In the genomic region with DNA sequence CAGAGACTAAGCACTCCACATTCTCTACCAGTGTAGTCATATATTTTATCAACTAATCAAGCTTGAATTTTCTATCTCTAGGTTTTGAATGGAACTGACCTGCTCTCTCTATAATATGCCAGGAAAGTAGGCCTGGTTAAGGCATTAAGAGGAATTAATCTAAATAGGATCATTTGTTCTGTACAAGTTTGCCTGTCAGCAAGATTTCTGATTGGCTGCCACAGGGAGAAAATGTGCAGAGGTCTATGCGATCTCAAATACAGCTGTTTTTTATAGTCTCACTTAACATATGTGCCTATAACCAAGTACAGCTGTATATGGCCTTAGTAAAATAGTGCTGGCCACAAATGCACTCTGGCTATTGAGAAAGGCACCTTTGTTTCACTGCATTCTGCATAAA, we compare ENCODE assay signal across 14 cellular contexts.
DNase-seq lines count a peak whose midpoint lies in the region; ATAC-seq and TF ChIP-seq lines count a peak whose summit lies in the region.
"Had no signal": no experiment of that assay in that cellular context is flagged by ENCODE, and none has a peak within 500 bp of the region (broad histone marks: within the 10 kb centered on the region; RNA-seq: fewer than 3 reads in every experiment).

No MANE protein-coding gene starts in this region.

- no peaks in the 10 kb centered on the region for H3K36me3 ChIP-seq in BE2C
- H3K36me3 ChIP-seq in trophoblast cell (ENCODE audit: control insufficient read depth in 1 of 2, insufficient read depth in 2 of 2, low read length in 2 of 2), result no peaks in the 10 kb centered on the region
- H3K36me3 ChIP-seq in brain microvascular endothelial cell (replicated peaks), result no peaks in the 10 kb centered on the region
- peaks cover 0 to 71% (median 0%) of the 10 kb centered on the region in 3 donors for H3K36me3 ChIP-seq in esophagus squamous epithelium

- no peak overlapping the region for H2AK5ac ChIP-seq in trophoblast cell (ENCODE audit: low read length)

- in situ Hi-C loops in brain microvascular endothelial cell (cut with HindIII; ENCODE audit: low pct_ligation_motif_present, low sequenced_read_pairs), result no loop called here
- in situ Hi-C loops in ACHN (cut with HindIII; ENCODE audit: low pct_ligation_motif_present, low pct_unique_long_range_greater_than_20kb, low sequenced_read_pairs), result no loop called here

- no peak overlapping the region for H2BK12ac ChIP-seq in trophoblast cell (ENCODE audit: low read length)

- no peak overlapping the region for H4K12ac ChIP-seq in trophoblast cell (ENCODE audit: low read depth, low read length)

- H3K4ac ChIP-seq in trophoblast cell (ENCODE audit: low read depth, low read length), result no peak overlapping the region

- no peak overlapping the region for H3K14ac ChIP-seq in trophoblast cell (ENCODE audit: low read length)

- H3K18ac ChIP-seq in trophoblast cell (ENCODE audit: low read length), result no peak overlapping the region

- H2BK5ac ChIP-seq in trophoblast cell (ENCODE audit: low read depth, low read length, poor library complexity), result no peak overlapping the region

- H4K8ac ChIP-seq in trophoblast cell (ENCODE audit: low read depth, low read length), result no peak overlapping the region

- WGBS in trophoblast cell (ENCODE audit: extremely low coverage, insufficient coverage, insufficient read length), result no CpG with 5 or more reads among the region's 1 CpG
- WGBS in esophagus squamous epithelium, 2 donors, result 93 to 100% methylated on average over 1 of the region's 1 CpG

- H3K9ac ChIP-seq in trophoblast cell (ENCODE audit: low read length), result no peak overlapping the region

- H3K4me3 ChIP-seq in BE2C (ENCODE audit: low read depth, low read length) (no peak overlapping the region), trophoblast cell (ENCODE audit: low read depth, low read length) (no peak overlapping the region), brain microvascular endothelial cell (ENCODE audit: low read depth, low read length) (no peak overlapping the region), esophagus squamous epithelium (no peak overlapping the region)
- H3K4me3 ChIP-seq: GM23338 had no signal

- intact Hi-C loops in esophagus squamous epithelium (cut with DNase I), result no loop called here

- H3K4me2 ChIP-seq in trophoblast cell (ENCODE audit: low read length), result no peak overlapping the region
- H3K4me2 ChIP-seq: GM23338 had no signal

- H2AFZ ChIP-seq in trophoblast cell (ENCODE audit: insufficient read depth, low read length, poor library complexity), result no peak overlapping the region
- H2AFZ ChIP-seq: GM23338 had no signal

- H3K4me1 ChIP-seq in BE2C (peaks cover 13% of the 10 kb centered on the region), trophoblast cell (ENCODE audit: control insufficient read depth in 1 of 2, insufficient read depth in 2 of 2, low read length in 2 of 2) (peaks cover 22 to 30% of the 10 kb centered on the region in 2 experiments), esophagus squamous epithelium (peaks cover 0 to 16% (median 0%) of the 10 kb centered on the region in 3 donors)
- H3K4me1 ChIP-seq: Caco-2 had no signal

- no peak overlapping the region for H3K23ac ChIP-seq in trophoblast cell (ENCODE audit: low read length)

- H2BK120ac ChIP-seq in trophoblast cell (ENCODE audit: insufficient read depth, low read length, poor library complexity), result no peak overlapping the region

- H3K27me3 ChIP-seq in BE2C (no peaks in the 10 kb centered on the region), trophoblast cell (ENCODE audit: insufficient read depth, low read length) (no peaks in the 10 kb centered on the region), brain microvascular endothelial cell (replicated peaks) (no peaks in the 10 kb centered on the region), esophagus squamous epithelium (no peaks in the 10 kb centered on the region)

- peaks cover 23% of the 10 kb centered on the region for H3K79me1 ChIP-seq in trophoblast cell (ENCODE audit: low read length)

- TF ChIP-seq CTCF in BE2C (IDR thresholded peaks at IDR 0.05; ENCODE audit: low read depth, low read length), result no peak
- TF ChIP-seq CTCF in brain microvascular endothelial cell (IDR thresholded peaks at IDR 0.05; ENCODE audit: low read depth, low read length, missing control alignments), result no peak
- TF ChIP-seq CTCF in esophagus squamous epithelium (IDR thresholded peaks at IDR 0.05), result no peak

- H3K79me2 ChIP-seq in trophoblast cell (ENCODE audit: control insufficient read depth, insufficient read depth, low read length, poor library complexity), result peaks cover 2% of the 10 kb centered on the region

- peak; percentile 29 for DNase-seq in BE2C
- peak; percentile 28 for DNase-seq in NCI-H82 (lab: John Stamatoyannopoulos, UW)
- no peak for DNase-seq in trophoblast cell
- no peak for DNase-seq in brain microvascular endothelial cell
- DNase-seq in esophagus squamous epithelium (lab: John Stamatoyannopoulos, UW), result no peak
- no peak for DNase-seq in ACHN
- DNase-seq: 8988T; Caco-2; CD4-positive, alpha-beta T cell had no signal

- ATAC-seq in SK-N-SH treated with all-trans-retinoic acid at 6 μM for 48 hours, result peak; percentile 70
- ATAC-seq: GM23338, HCT116, HepG2 had no signal

- no peak for TF ChIP-seq POLR2A in esophagus squamous epithelium (IDR thresholded peaks at IDR 0.05)

- no peak overlapping the region for H4K91ac ChIP-seq in trophoblast cell (ENCODE audit: low read depth, low read length)

- H3K27ac ChIP-seq in trophoblast cell (ENCODE audit: low read depth, low read length), result peak overlapping the region; percentile 13
- H3K27ac ChIP-seq in brain microvascular endothelial cell, result no peak overlapping the region
- no peak overlapping the region for H3K27ac ChIP-seq in esophagus squamous epithelium
- H3K27ac ChIP-seq: C4-2B had no signal

- H3K9me3 ChIP-seq in BE2C (no peaks in the 10 kb centered on the region; the same call in 1 of the 2 replicates), trophoblast cell (ENCODE audit: insufficient read depth, low read depth, low read length) (no peaks in the 10 kb centered on the region), esophagus squamous epithelium (no peaks in the 10 kb centered on the region)
- H3K9me3 ChIP-seq: Caco-2 had no signal

TF ChIP-seq in SK-N-SH treated with all-trans-retinoic acid at 6 μM for 48 hours, 23 proteins besides CTCF, POLR2A, EP300 and RAD21:
- TF ChIP-seq TCF4 (CRISPR knock-in tag; IDR thresholded peaks at IDR 0.05; ENCODE audit: borderline replicate concordance) (peak; percentile 51; the same call in 1 of the 2 replicates), TOX (CRISPR knock-in tag; IDR thresholded peaks at IDR 0.05; ENCODE audit: borderline replicate concordance) (no peak), ISL1 (CRISPR knock-in tag; IDR thresholded peaks at IDR 0.05) (peak; percentile 83), CSDC2 (CRISPR knock-in tag; IDR thresholded peaks at IDR 0.05) (no peak), RARB (CRISPR knock-in tag; IDR thresholded peaks at IDR 0.05) (no peak)
- TF ChIP-seq, protein P1, sequence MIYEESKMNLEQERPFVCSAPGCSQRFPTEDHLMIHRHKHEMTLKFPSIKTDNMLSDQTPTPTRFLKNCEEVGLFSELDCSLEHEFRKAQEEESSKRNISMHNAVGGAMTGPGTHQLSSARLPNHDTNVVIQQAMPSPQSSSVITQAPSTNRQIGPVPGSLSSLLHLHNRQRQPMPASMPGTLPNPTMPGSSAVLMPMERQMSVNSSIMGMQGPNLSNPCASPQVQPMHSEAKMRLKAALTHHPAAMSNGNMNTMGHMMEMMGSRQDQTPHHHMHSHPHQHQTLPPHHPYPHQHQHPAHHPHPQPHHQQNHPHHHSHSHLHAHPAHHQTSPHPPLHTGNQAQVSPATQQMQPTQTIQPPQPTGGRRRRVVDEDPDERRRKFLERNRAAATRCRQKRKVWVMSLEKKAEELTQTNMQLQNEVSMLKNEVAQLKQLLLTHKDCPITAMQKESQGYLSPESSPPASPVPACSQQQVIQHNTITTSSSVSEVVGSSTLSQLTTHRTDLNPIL (CRISPR knock-in tag; IDR thresholded peaks at IDR 0.05; ENCODE audit: low read depth), result 0 out of 2 replicates have a peak, but pooled peaks have one; percentile 35
- TF ChIP-seq, protein P2, sequence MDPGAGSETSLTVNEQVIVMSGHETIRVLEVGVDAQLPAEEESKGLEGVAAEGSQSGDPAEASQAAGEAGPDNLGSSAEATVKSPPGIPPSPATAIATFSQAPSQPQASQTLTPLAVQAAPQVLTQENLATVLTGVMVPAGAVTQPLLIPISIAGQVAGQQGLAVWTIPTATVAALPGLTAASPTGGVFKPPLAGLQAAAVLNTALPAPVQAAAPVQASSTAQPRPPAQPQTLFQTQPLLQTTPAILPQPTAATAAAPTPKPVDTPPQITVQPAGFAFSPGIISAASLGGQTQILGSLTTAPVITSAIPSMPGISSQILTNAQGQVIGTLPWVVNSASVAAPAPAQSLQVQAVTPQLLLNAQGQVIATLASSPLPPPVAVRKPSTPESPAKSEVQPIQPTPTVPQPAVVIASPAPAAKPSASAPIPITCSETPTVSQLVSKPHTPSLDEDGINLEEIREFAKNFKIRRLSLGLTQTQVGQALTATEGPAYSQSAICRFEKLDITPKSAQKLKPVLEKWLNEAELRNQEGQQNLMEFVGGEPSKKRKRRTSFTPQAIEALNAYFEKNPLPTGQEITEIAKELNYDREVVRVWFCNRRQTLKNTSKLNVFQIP (CRISPR knock-in tag; IDR thresholded peaks at IDR 0.05; ENCODE audit: borderline replicate concordance, low read depth), result no peak

Comparison
In these comparisons a context has a peak if more than half of its experiments do, and no peak if none do; other contexts are left out.
1. DNase-seq: peak in BE2C (single experiment) and NCI-H82 (single experiment); none in trophoblast cell (0 of 2), brain microvascular endothelial cell (single experiment), esophagus squamous epithelium (single experiment) and ACHN (single experiment).